2 cellular contexts compared by ENCODE assay signal in genomic region chr1:178241837-178242236, GRCh38.
TF ChIP-seq lines count a peak whose summit lies in the region.

No MANE protein-coding gene starts in this region.

TF ChIP-seq in GM12878, 131 proteins besides CTCF, POLR2A, EP300 and RAD21 (continued from another document):
- TF ChIP-seq, protein P1, sequence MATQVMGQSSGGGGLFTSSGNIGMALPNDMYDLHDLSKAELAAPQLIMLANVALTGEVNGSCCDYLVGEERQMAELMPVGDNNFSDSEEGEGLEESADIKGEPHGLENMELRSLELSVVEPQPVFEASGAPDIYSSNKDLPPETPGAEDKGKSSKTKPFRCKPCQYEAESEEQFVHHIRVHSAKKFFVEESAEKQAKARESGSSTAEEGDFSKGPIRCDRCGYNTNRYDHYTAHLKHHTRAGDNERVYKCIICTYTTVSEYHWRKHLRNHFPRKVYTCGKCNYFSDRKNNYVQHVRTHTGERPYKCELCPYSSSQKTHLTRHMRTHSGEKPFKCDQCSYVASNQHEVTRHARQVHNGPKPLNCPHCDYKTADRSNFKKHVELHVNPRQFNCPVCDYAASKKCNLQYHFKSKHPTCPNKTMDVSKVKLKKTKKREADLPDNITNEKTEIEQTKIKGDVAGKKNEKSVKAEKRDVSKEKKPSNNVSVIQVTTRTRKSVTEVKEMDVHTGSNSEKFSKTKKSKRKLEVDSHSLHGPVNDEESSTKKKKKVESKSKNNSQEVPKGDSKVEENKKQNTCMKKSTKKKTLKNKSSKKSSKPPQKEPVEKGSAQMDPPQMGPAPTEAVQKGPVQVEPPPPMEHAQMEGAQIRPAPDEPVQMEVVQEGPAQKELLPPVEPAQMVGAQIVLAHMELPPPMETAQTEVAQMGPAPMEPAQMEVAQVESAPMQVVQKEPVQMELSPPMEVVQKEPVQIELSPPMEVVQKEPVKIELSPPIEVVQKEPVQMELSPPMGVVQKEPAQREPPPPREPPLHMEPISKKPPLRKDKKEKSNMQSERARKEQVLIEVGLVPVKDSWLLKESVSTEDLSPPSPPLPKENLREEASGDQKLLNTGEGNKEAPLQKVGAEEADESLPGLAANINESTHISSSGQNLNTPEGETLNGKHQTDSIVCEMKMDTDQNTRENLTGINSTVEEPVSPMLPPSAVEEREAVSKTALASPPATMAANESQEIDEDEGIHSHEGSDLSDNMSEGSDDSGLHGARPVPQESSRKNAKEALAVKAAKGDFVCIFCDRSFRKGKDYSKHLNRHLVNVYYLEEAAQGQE (IDR thresholded peaks at IDR 0.05; ENCODE audit: low read depth, low read length) = no peak
- TF ChIP-seq HDAC2 (IDR thresholded peaks at IDR 0.05) (no peak), ESRRA (IDR thresholded peaks at IDR 0.05; ENCODE audit: low read length) (no peak), PAX8 (IDR thresholded peaks at IDR 0.05) (no peak)

TF ChIP-seq in HEK293T, 16 proteins besides CTCF, POLR2A, EP300 and RAD21 (continued from another document):
- TF ChIP-seq FOXM1 (IDR thresholded peaks at IDR 0.05; ENCODE audit: borderline replicate concordance) (no peak), NFRKB (IDR thresholded peaks at IDR 0.05) (no peak)
